19 cellular contexts compared by ENCODE assay signal in genomic region chr7:158280467-158281154, GRCh38.
DNase-seq lines count a peak whose midpoint lies in the region; ATAC-seq, FAIRE-seq and TF ChIP-seq lines count a peak whose summit lies in the region.
"Had no signal": no experiment of that assay in that cellular context is flagged by ENCODE, and none has a peak within 500 bp of the region (broad histone marks: within the 10 kb centered on the region; RNA-seq: fewer than 3 reads in every experiment).

No MANE protein-coding gene starts in this region.

- TF ChIP-seq EP300 in SK-N-SH (IDR thresholded peaks at IDR 0.05; ENCODE audit: borderline replicate concordance in 1 of 2, low read depth in 1 of 2, low read length in 1 of 2) (no peak), K562 (IDR thresholded peaks at IDR 0.05; ENCODE audit: low read length) (no peak)

- no peaks in the 10 kb centered on the region for H3K9me1 ChIP-seq in K562 (ENCODE audit: control insufficient read depth, insufficient read depth, low read length)

- ATAC-seq in SK-N-SH treated with all-trans-retinoic acid at 6 μM for 48 hours (no peak), K562 (no peak), HG02870 (IDR thresholded peaks at IDR 0.05; ENCODE audit: unreplicated experiment) (no peak), HG02763 (IDR thresholded peaks at IDR 0.05; ENCODE audit: unreplicated experiment) (no peak)
- ATAC-seq: HepG2, PC-3 had no signal

- no peak overlapping the region for H3K4me2 ChIP-seq in SK-N-SH
- no peak overlapping the region for H3K4me2 ChIP-seq in K562 (ENCODE audit: insufficient read depth, low read length)
- no peak overlapping the region for H3K4me2 ChIP-seq in neuronal stem cell (ENCODE audit: insufficient read depth, low read length, poor library complexity, severe bottlenecking)

- no peak for TF ChIP-seq CTCF in SK-N-SH (IDR thresholded peaks at IDR 0.05)
- TF ChIP-seq CTCF in K562 (IDR thresholded peaks at IDR 0.05 in 2 of 3, conservative IDR thresholded peaks at IDR 0.05 in 1 of 3; ENCODE audit: insufficient read depth in 2 of 3, low read depth in 1 of 3, low read length in 3 of 3): no peak
- TF ChIP-seq CTCF in tibial artery (IDR thresholded peaks at IDR 0.05): no peak
- no peak for TF ChIP-seq CTCF in HFFc6 (IDR thresholded peaks at IDR 0.05)

- no peaks in the 10 kb centered on the region for H3F3A ChIP-seq in SK-N-SH (replicated peaks; ENCODE audit: insufficient read depth)

- H3K4me3 ChIP-seq in SK-N-SH (ENCODE audit: low read depth in 2 of 2, low read length in 1 of 2): no peak overlapping the region
- H3K4me3 ChIP-seq in K562: no peak overlapping the region
- no peak overlapping the region for H3K4me3 ChIP-seq in neuronal stem cell (ENCODE audit: low read length in 2 of 2)
- no peak overlapping the region for H3K4me3 ChIP-seq in tibial artery
- H3K4me3 ChIP-seq: SJCRH30 had no signal

- peak overlapping the region; percentile 58 for H2BK15ac ChIP-seq in neuronal stem cell (ENCODE audit: low read length)

- no peak for TF ChIP-seq RAD21 in SK-N-SH (IDR thresholded peaks at IDR 0.05; ENCODE audit: low read length)
- TF ChIP-seq RAD21 in K562 (CRISPR knock-in tag; conservative IDR thresholded peaks at IDR 0.05 in 1 of 2, IDR thresholded peaks at IDR 0.05 in 1 of 2): no peak

- in situ Hi-C loops in K562 (cut with MboI): no loop called here

- peak overlapping the region; percentile 35 for H2AK5ac ChIP-seq in neuronal stem cell (ENCODE audit: low read depth, low read length)

- H3K14ac ChIP-seq in neuronal stem cell (ENCODE audit: low read length): peak overlapping the region; percentile 89

- H2BK5ac ChIP-seq in neuronal stem cell (ENCODE audit: low read length): no peak overlapping the region

- H3K79me1 ChIP-seq in neuronal stem cell (ENCODE audit: low read depth, low read length): no peaks in the 10 kb centered on the region

- H3K27ac ChIP-seq in SK-N-SH (ENCODE audit: low read depth in 2 of 2, low read length in 1 of 2) (no peak overlapping the region), K562 (ENCODE audit: extremely low read depth, low read depth, low read length) (no peak overlapping the region), neuronal stem cell (replicated peaks; ENCODE audit: low read length) (no peak overlapping the region), tibial artery (no peak overlapping the region)
- H3K27ac ChIP-seq: SJCRH30 had no signal

- BruUV-seq in K562 (replicated peaks; lab: Mats Ljungman, UMichigan): no TSS peak

- H3K79me2 ChIP-seq in SK-N-SH (ENCODE audit: insufficient read depth) (no peaks in the 10 kb centered on the region), K562 (ENCODE audit: control insufficient read depth, insufficient read depth, low read length) (no peaks in the 10 kb centered on the region)

- no peak overlapping the region for H4K8ac ChIP-seq in neuronal stem cell (ENCODE audit: low read depth, low read length)

- CTCF ChIA-PET in SK-N-SH (lab: Yijun Ruan, JAX) (no interaction called here), K562 (lab: Yijun Ruan, JAX; ENCODE audit: low intra/inter-chr PET ratio) (no interaction called here)

- no peak overlapping the region for H3K18ac ChIP-seq in neuronal stem cell (ENCODE audit: low read length)

- no peaks in the 10 kb centered on the region for H3K9me2 ChIP-seq in SK-N-SH

- H4K91ac ChIP-seq in neuronal stem cell (ENCODE audit: low read depth, low read length, poor library complexity): no peak overlapping the region

- no peak for TF ChIP-seq POLR2A in K562 (conservative IDR thresholded peaks at IDR 0.05)

- no peaks in the 10 kb centered on the region for H3K27me3 ChIP-seq in SK-N-SH (ENCODE audit: insufficient read depth)
- H3K27me3 ChIP-seq in K562 (ENCODE audit: control insufficient read depth in 2 of 2, insufficient read depth in 2 of 2, low read length in 2 of 2): peaks cover 53 to 83% of the 10 kb centered on the region in 2 experiments
- H3K27me3 ChIP-seq in neuronal stem cell (ENCODE audit: control insufficient read depth in 3 of 3, insufficient read depth in 3 of 3, low read depth in 1 of 3, low read length in 3 of 3): peaks cover 0 to 9% (median 0%) of the 10 kb centered on the region in 3 experiments
- no peaks in the 10 kb centered on the region for H3K27me3 ChIP-seq in tibial artery

- peaks cover 64% of the 10 kb centered on the region for H3K9me3 Mint-ChIP-seq in HFFc6

- peak; percentile 6 for FAIRE-seq in K562 (lab: Jason Lieb, UNC)
- FAIRE-seq: G401.6, HepG2 had no signal

- H4K20me1 ChIP-seq in SK-N-SH (ENCODE audit: insufficient read depth) (no peaks in the 10 kb centered on the region), K562 (replicated peaks; ENCODE audit: control insufficient read depth, insufficient read depth, low read length) (0 out of 2 replicates have a peak, but pooled peaks cover 7% of the 10 kb centered on the region)

- no peaks in the 10 kb centered on the region for H3K36me3 ChIP-seq in SK-N-SH (replicated peaks in 1 of 2; ENCODE audit: control insufficient read depth in 1 of 2, insufficient read depth in 2 of 2, low read length in 1 of 2)
- no peaks in the 10 kb centered on the region for H3K36me3 ChIP-seq in K562 (ENCODE audit: control insufficient read depth, insufficient read depth, low read length)
- no peaks in the 10 kb centered on the region for H3K36me3 ChIP-seq in neuronal stem cell (replicated peaks in 1 of 2; ENCODE audit: control insufficient read depth in 2 of 2, insufficient read depth in 2 of 2, low read length in 2 of 2)
- no peaks in the 10 kb centered on the region for H3K36me3 ChIP-seq in tibial artery
- H3K36me3 ChIP-seq: SJCRH30 had no signal

- peaks cover 5% of the 10 kb centered on the region; the same call in 1 of the 2 replicates for H3K9me3 ChIP-seq in SK-N-SH
- H3K9me3 ChIP-seq in K562 (replicated peaks; ENCODE audit: control insufficient read depth, insufficient read depth, low read depth, low read length): no peaks in the 10 kb centered on the region
- peaks cover 0 to 10% of the 10 kb centered on the region in 2 donors for H3K9me3 ChIP-seq in neuronal stem cell (replicated peaks in 1 of 2; ENCODE audit: control insufficient read depth in 2 of 2, insufficient read depth in 1 of 2, low read depth in 1 of 2, low read length in 2 of 2)
- H3K9me3 ChIP-seq in tibial artery: no peaks in the 10 kb centered on the region
- H3K9me3 ChIP-seq: SJCRH30 had no signal

- peak; percentile 8 for DNase-seq in SK-N-SH
- DNase-seq in K562 (ENCODE audit: extremely low read depth in 1 of 4, low spot score in 3 of 4): no peak
- no peak for DNase-seq in neuronal stem cell (ENCODE audit: low spot score)
- peak; percentile 7 to 31 for DNase-seq in tibial artery
- no peak for DNase-seq in HFFc6
- DNase-seq: 8988T, HCEC 1CT, KG1, NCI-H187 treated with DMSO at 0.1 percent for 48 hours, NCI-H2227 treated with DMSO at 0.1 percent for 48 hours, NCI-H524, PC-3, RPMI8226, SJCRH30 had no signal

- H2BK12ac ChIP-seq in neuronal stem cell (ENCODE audit: low read length): no peak overlapping the region

- H3K4ac ChIP-seq in neuronal stem cell (ENCODE audit: low read length): no peak overlapping the region

- peaks cover 4% of the 10 kb centered on the region; the same call in 1 of the 2 replicates for H3K36me3 Mint-ChIP-seq in HFFc6 (ENCODE audit: low read depth)

- POLR2A ChIA-PET in SK-N-SH (lab: Yijun Ruan, JAX) (no interaction called here), K562 (lab: Yijun Ruan, JAX) (no interaction called here)

- H3K4me1 Mint-ChIP-seq in HFFc6 (ENCODE audit: low read depth): no peaks in the 10 kb centered on the region

- 70% methylated on average over 28 of the region's 28 CpGs for WGBS in SK-N-SH (ENCODE audit: low lambda C conversion rate)
- 1% methylated on average over 28 of the region's 28 CpGs for WGBS in K562 (ENCODE audit: insufficient coverage, low coverage, missing lambda C conversion rate)
- no CpG with 5 or more reads among the region's 28 CpGs for WGBS in neuronal stem cell (ENCODE audit: extremely low coverage in 2 of 2, insufficient read length in 2 of 2, insufficient replicate concordance in 1 of 2), 2 donors

- intact Hi-C loops in K562 (cut with micrococcal nuclease): no loop called here
- intact Hi-C loops in tibial artery (cut with DNase I; ENCODE audit: low total_unique reads): no loop called here

- no peaks in the 10 kb centered on the region for H3K27me3 Mint-ChIP-seq in HFFc6 (ENCODE audit: insufficient read depth)

- H3K23ac ChIP-seq in neuronal stem cell (ENCODE audit: low read depth, low read length, poor library complexity): no peak overlapping the region

- no peak overlapping the region for H3K4me3 Mint-ChIP-seq in HFFc6

- H2BK120ac ChIP-seq in neuronal stem cell (ENCODE audit: low read depth, low read length): no peak overlapping the region

- no peak overlapping the region for H3K27ac Mint-ChIP-seq in HFFc6

- peaks cover 0 to 18% of the 10 kb centered on the region in 2 experiments; a peak in 1 of 4 replicates for H3K4me1 ChIP-seq in SK-N-SH (ENCODE audit: control insufficient read depth in 1 of 2, insufficient read depth in 2 of 2, low read depth in 1 of 2, low read length in 1 of 2)
- H3K4me1 ChIP-seq in K562 (replicated peaks in 1 of 2; ENCODE audit: control insufficient read depth in 2 of 2, insufficient read depth in 2 of 2, low read length in 2 of 2): no peaks in the 10 kb centered on the region; a peak in 1 of 5 replicates
- H3K4me1 ChIP-seq in neuronal stem cell (ENCODE audit: control insufficient read depth in 2 of 2, insufficient read depth in 1 of 2, low read depth in 1 of 2, low read length in 2 of 2): no peaks in the 10 kb centered on the region
- H3K4me1 ChIP-seq in tibial artery: no peaks in the 10 kb centered on the region
- H3K4me1 ChIP-seq: SJCRH30 had no signal

- H3K9ac ChIP-seq in SK-N-SH: no peak overlapping the region
- no peak overlapping the region for H3K9ac ChIP-seq in K562 (ENCODE audit: insufficient read depth in 1 of 2, low read depth in 2 of 2, low read length in 2 of 2)
- H3K9ac ChIP-seq in neuronal stem cell (ENCODE audit: low read depth, low read length, poor library complexity): no peak overlapping the region

- H2AFZ ChIP-seq in SK-N-SH (ENCODE audit: low read depth) (no peak overlapping the region), K562 (ENCODE audit: low read depth, low read length) (no peak overlapping the region), neuronal stem cell (ENCODE audit: low read length) (no peak overlapping the region)

TF ChIP-seq in K562, 482 proteins besides CTCF, POLR2A, EP300 and RAD21 (continues in another document):
- no peak for TF ChIP-seq ZNF133 (CRISPR knock-in tag; IDR thresholded peaks at IDR 0.05)
- TF ChIP-seq MLLT1 (IDR thresholded peaks at IDR 0.05): no peak

Comparison
In these comparisons a context has a peak if more than half of its experiments do, and no peak if none do; other contexts are left out.
1. DNase-seq: peak in SK-N-SH (single experiment) and tibial artery (2 of 2); none in K562 (0 of 4), neuronal stem cell (single experiment) and HFFc6 (single experiment).